ENCODE assay signal across 14 cellular contexts in genomic region chr14:104394606-104394910, GRCh38.
DNase-seq lines count a peak whose midpoint lies in the region; ATAC-seq, FAIRE-seq and TF ChIP-seq lines count a peak whose summit lies in the region.
"Had no signal": no experiment of that assay in that cellular context is flagged by ENCODE, and none has a peak within 500 bp of the region (broad histone marks: within the 10 kb centered on the region; RNA-seq: fewer than 3 reads in every experiment).

No MANE protein-coding gene starts in this region.

- no peak for TF ChIP-seq EP300 in H1 (IDR thresholded peaks at IDR 0.05; ENCODE audit: borderline replicate concordance in 1 of 2, low read depth in 2 of 2, low read length in 2 of 2)
- no peak for TF ChIP-seq EP300 in suprapubic skin (IDR thresholded peaks at IDR 0.05)

- TF ChIP-seq POLR2A in H1 (IDR thresholded peaks at IDR 0.05; ENCODE audit: control extremely low read depth in 1 of 2, low read depth in 2 of 2, low read length in 2 of 2) (no peak), suprapubic skin (IDR thresholded peaks at IDR 0.05) (no peak)

- peaks cover 61% of the 10 kb centered on the region for H3K4me1 ChIP-seq in Loucy (ENCODE audit: insufficient read depth, low read length, poor library complexity, severe bottlenecking)
- no peaks in the 10 kb centered on the region for H3K4me1 ChIP-seq in H1 (replicated peaks in 1 of 4; ENCODE audit: control insufficient read depth in 3 of 4, insufficient read depth in 4 of 4, low read length in 3 of 4)
- H3K4me1 ChIP-seq in suprapubic skin: peaks cover 6% of the 10 kb centered on the region

- ATAC-seq in left cardiac atrium (no peak), sciatic nerve (no peak)
- ATAC-seq: left lobe of liver had no signal

- H4K8ac ChIP-seq in H1 (ENCODE audit: extremely low read depth, insufficient read depth, low read length): no peak overlapping the region

- H2BK15ac ChIP-seq in H1 (ENCODE audit: low read length): no peak overlapping the region

- WGBS in H1 (ENCODE audit: extremely low coverage in 1 of 2, insufficient coverage in 1 of 2, insufficient read length in 1 of 2, insufficient replicate concordance in 2 of 2, low coverage in 1 of 2, low lambda C conversion rate in 2 of 2, missing lambda C conversion rate in 1 of 2), 2 experiments: 82% methylated on average over 7 of the region's 8 CpGs; no CpG with 5 or more reads in 1 of the 2 experiments
- WGBS in suprapubic skin: 69% methylated on average over 4 of the region's 8 CpGs

- H3K9me3 ChIP-seq in Loucy (ENCODE audit: insufficient read depth, low read depth, low read length) (no peaks in the 10 kb centered on the region), H1 (ENCODE audit: insufficient read depth in 2 of 2, low read depth in 1 of 2, low read length in 1 of 2) (peaks cover 9 to 10% of the 10 kb centered on the region in 2 experiments; a peak in 2 of 4 replicates), suprapubic skin (peaks cover 13% of the 10 kb centered on the region)

- H4K91ac ChIP-seq in H1 (replicated peaks; ENCODE audit: insufficient read length, low read length): peak overlapping the region; percentile 65

- no peak overlapping the region for H2AK5ac ChIP-seq in H1 (ENCODE audit: low read depth, low read length)

- TF ChIP-seq RAD21 in H1 (IDR thresholded peaks at IDR 0.05 in 1 of 2, conservative IDR thresholded peaks at IDR 0.05 in 1 of 2; ENCODE audit: low read depth in 2 of 2, low read length in 2 of 2): no peak

- H3K9ac ChIP-seq in Loucy (ENCODE audit: low read depth, low read length, poor library complexity, severe bottlenecking): peak overlapping the region; percentile 76
- no peak overlapping the region for H3K9ac ChIP-seq in H1 (replicated peaks in 1 of 4; ENCODE audit: extremely low read depth in 1 of 4, low read depth in 3 of 4, low read length in 3 of 4)

- H2BK5ac ChIP-seq in H1 (ENCODE audit: low read depth, low read length): no peak overlapping the region

- H3K27me3 ChIP-seq in Loucy (ENCODE audit: insufficient read depth, low read length, poor library complexity, severe bottlenecking) (no peaks in the 10 kb centered on the region), H1 (replicated peaks in 1 of 4; ENCODE audit: control insufficient read depth in 3 of 4, extremely low read depth in 1 of 4, insufficient read depth in 3 of 4, low read length in 3 of 4) (no peaks in the 10 kb centered on the region), suprapubic skin (peaks cover 6% of the 10 kb centered on the region)
- H3K27me3 ChIP-seq: hepatocyte, upper lobe of left lung had no signal

- no peaks in the 10 kb centered on the region for H3K9me2 ChIP-seq in Loucy (replicated peaks; ENCODE audit: low read depth, low read length)

- peak overlapping the region; percentile 60; the same call in 1 of the 2 replicates for H2BK12ac ChIP-seq in H1 (ENCODE audit: low read depth, low read length)

- CTCF ChIA-PET in H1 (lab: Charles Lee; ENCODE audit: partially characterized antibody): interaction anchor here (0.6 kb wide), 1 partner anchor 170 kb away, joined by 3 read pairs; no protein-coding TSS in a partner anchor

- H4K20me1 ChIP-seq in Loucy (ENCODE audit: insufficient read depth, low read length, poor library complexity, severe bottlenecking) (no peaks in the 10 kb centered on the region), H1 (replicated peaks in 1 of 2; ENCODE audit: control insufficient read depth in 1 of 2, insufficient read depth in 2 of 2, low read length in 2 of 2) (no peaks in the 10 kb centered on the region)

- no peak overlapping the region for H2BK20ac ChIP-seq in H1 (ENCODE audit: low read length)

- H3K27ac ChIP-seq in H1 (ENCODE audit: low read depth, low read length) (no peak overlapping the region), suprapubic skin (no peak overlapping the region)
- H3K27ac ChIP-seq: C4-2B, hepatocyte had no signal

- no peaks in the 10 kb centered on the region; the same call in 1 of the 2 replicates for H3K79me1 ChIP-seq in H1 (ENCODE audit: low read depth, low read length)

- H3K18ac ChIP-seq in H1 (ENCODE audit: extremely low read depth, low read length): no peak overlapping the region; the same call in 1 of the 2 replicates

- no peaks in the 10 kb centered on the region for H3F3A ChIP-seq in Loucy (ENCODE audit: low read depth)

- no peak overlapping the region for H3K23ac ChIP-seq in H1 (ENCODE audit: insufficient read length)

- TF ChIP-seq CTCF in Loucy (conservative IDR thresholded peaks at IDR 0.05; ENCODE audit: low read length) (no peak), H1 (IDR thresholded peaks at IDR 0.05; ENCODE audit: control extremely low read depth in 1 of 3, insufficient read depth in 1 of 3, low read depth in 1 of 3, low read length in 3 of 3) (no peak), suprapubic skin (IDR thresholded peaks at IDR 0.05) (no peak)

- no peaks in the 10 kb centered on the region for H3K23me2 ChIP-seq in H1 (ENCODE audit: low read depth, low read length)

- intact Hi-C loops in cardiac septum (cut with DNase I) (loop anchor here (10.0 kb wide), 1 partner anchor 260 kb away; the partner anchor contains the start of gene KIF26A), left cardiac atrium (cut with DNase I) (no loop called here), sciatic nerve (cut with DNase I) (no loop called here)

- no peak overlapping the region for H4K5ac ChIP-seq in H1 (ENCODE audit: insufficient read length, low read depth, low read length)

- H2AFZ ChIP-seq in Loucy (ENCODE audit: low read length): no peak overlapping the region
- no peak overlapping the region for H2AFZ ChIP-seq in H1 (ENCODE audit: low read length)
- H2AFZ ChIP-seq: hepatocyte had no signal

- H3K79me2 ChIP-seq in Loucy (ENCODE audit: insufficient read depth, low read length) (no peaks in the 10 kb centered on the region), H1 (ENCODE audit: control insufficient read depth in 1 of 2, insufficient read depth in 2 of 2, low read length in 2 of 2) (no peaks in the 10 kb centered on the region)
- H3K79me2 ChIP-seq: hepatocyte had no signal

- H3K4ac ChIP-seq in H1 (replicated peaks; ENCODE audit: insufficient read length, low read depth, low read length): peak overlapping the region; percentile 53

- peak overlapping the region; percentile 49 for H3K4me3 ChIP-seq in Loucy (ENCODE audit: low read length, poor library complexity, severe bottlenecking)
- H3K4me3 ChIP-seq in H1 (ENCODE audit: extremely low read depth in 1 of 4, insufficient read depth in 2 of 4, low read depth in 3 of 4, low read length in 4 of 4): no peak overlapping the region
- no peak overlapping the region for H3K4me3 ChIP-seq in suprapubic skin
- H3K4me3 ChIP-seq: hepatocyte, upper lobe of left lung had no signal

- DNase-seq in cardiac septum (ENCODE audit: low spot score): peak; percentile 61
- DNase-seq in left cardiac atrium: no peak
- no peak for DNase-seq in H1 (ENCODE audit: low read depth in 1 of 2, low spot score in 2 of 2)
- DNase-seq in suprapubic skin (ENCODE audit: low spot score in 2 of 2): peak; percentile 51 to 71
- DNase-seq in OCI-M2 (lab: John Stamatoyannopoulos, UW; ENCODE audit: unreplicated experiment): no peak
- no peak for DNase-seq in sciatic nerve (ENCODE audit: low spot score)
- DNase-seq: GOT3, NCI-H1105 treated with DMSO at 0.1 percent for 48 hours had no signal

- POLR2A ChIA-PET in H1 (lab: Charles Lee; ENCODE audit: partially characterized antibody): no interaction called here

- H2BK120ac ChIP-seq in H1 (replicated peaks; ENCODE audit: low read depth, low read length): no peak overlapping the region

- no peak overlapping the region for H3K14ac ChIP-seq in H1 (ENCODE audit: insufficient read length)

- no peaks in the 10 kb centered on the region for H3K36me3 ChIP-seq in Loucy (ENCODE audit: insufficient read depth, low read length)
- no peaks in the 10 kb centered on the region for H3K36me3 ChIP-seq in H1 (ENCODE audit: control insufficient read depth in 2 of 4, insufficient read depth in 4 of 4, low read length in 3 of 4)
- no peaks in the 10 kb centered on the region for H3K36me3 ChIP-seq in suprapubic skin
- H3K36me3 ChIP-seq: upper lobe of left lung had no signal

- no peak overlapping the region for H3K56ac ChIP-seq in H1 (replicated peaks; ENCODE audit: insufficient read length, low read depth, low read length)

- no peak for FAIRE-seq in H1 (lab: Jason Lieb, UNC)
- FAIRE-seq: G401.6 had no signal

- peak overlapping the region; percentile 75 for H3K4me2 ChIP-seq in Loucy (ENCODE audit: low read depth, low read length, poor library complexity, severe bottlenecking)
- H3K4me2 ChIP-seq in H1 (ENCODE audit: insufficient read depth in 1 of 2, low read depth in 2 of 2, low read length in 2 of 2): no peak overlapping the region
- H3K4me2 ChIP-seq: hepatocyte had no signal

TF ChIP-seq in H1, 55 proteins besides CTCF, POLR2A, EP300 and RAD21 (continues in another document):
- TF ChIP-seq HDAC2 (IDR thresholded peaks at IDR 0.05; ENCODE audit: borderline replicate concordance in 1 of 2, low read depth in 2 of 2, low read length in 2 of 2) (no peak), KDM5A (IDR thresholded peaks at IDR 0.05; ENCODE audit: low read length) (no peak), SIRT6 (IDR thresholded peaks at IDR 0.05; ENCODE audit: low read length) (no peak), GTF2F1 (IDR thresholded peaks at IDR 0.05; ENCODE audit: borderline replicate concordance, low read depth, low read length) (no peak), SP1 (IDR thresholded peaks at IDR 0.05; ENCODE audit: low read depth, low read length) (no peak), RNF2 (IDR thresholded peaks at IDR 0.05; ENCODE audit: borderline replicate concordance, low read depth, low read length, missing control alignments, poor library complexity, severe bottlenecking) (no peak), EZH2 (IDR thresholded peaks at IDR 0.05; ENCODE audit: low read depth, low read length, severe bottlenecking) (no peak), CTBP2 (IDR thresholded peaks at IDR 0.05; ENCODE audit: borderline replicate concordance, insufficient read depth, insufficient read length, low read length) (no peak), JUND (IDR thresholded peaks at IDR 0.05; ENCODE audit: low read length) (no peak)
- TF ChIP-seq, protein P1, sequence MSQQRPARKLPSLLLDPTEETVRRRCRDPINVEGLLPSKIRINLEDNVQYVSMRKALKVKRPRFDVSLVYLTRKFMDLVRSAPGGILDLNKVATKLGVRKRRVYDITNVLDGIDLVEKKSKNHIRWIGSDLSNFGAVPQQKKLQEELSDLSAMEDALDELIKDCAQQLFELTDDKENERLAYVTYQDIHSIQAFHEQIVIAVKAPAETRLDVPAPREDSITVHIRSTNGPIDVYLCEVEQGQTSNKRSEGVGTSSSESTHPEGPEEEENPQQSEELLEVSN (IDR thresholded peaks at IDR 0.05): no peak

Comparison
In these comparisons a context has a peak if more than half of its experiments do, and no peak if none do; other contexts are left out.
1. DNase-seq: peak in cardiac septum (single experiment) and suprapubic skin (2 of 2); none in left cardiac atrium (single experiment), H1 (0 of 2), OCI-M2 (single experiment) and sciatic nerve (single experiment).